2 cellular contexts compared by ENCODE assay signal in genomic region chr17:36088559-36089376, GRCh38.
TF ChIP-seq lines count a peak whose summit lies in the region.

No MANE protein-coding gene starts in this region.

TF ChIP-seq in A549, 52 proteins besides CTCF, POLR2A, EP300 and RAD21:
- TF ChIP-seq EHMT2 (IDR thresholded peaks at IDR 0.05; ENCODE audit: low read depth) (no peak), RARB (CRISPR knock-in tag; IDR thresholded peaks at IDR 0.05) (no peak), MYC (IDR thresholded peaks at IDR 0.05; ENCODE audit: borderline replicate concordance, low read length) (no peak), FOSB (CRISPR knock-in tag; IDR thresholded peaks at IDR 0.05) (no peak)

TF ChIP-seq in SK-N-SH, 30 proteins besides CTCF, POLR2A, EP300 and RAD21:
- TF ChIP-seq REST (IDR thresholded peaks at IDR 0.05; ENCODE audit: low read depth, low read length), result no peak
- no peak for TF ChIP-seq YY1 (IDR thresholded peaks at IDR 0.05; ENCODE audit: low read depth)
- no peak for TF ChIP-seq EZH2phosphoT487 (IDR thresholded peaks at IDR 0.05; ENCODE audit: borderline replicate concordance, low read depth)
- no peak for TF ChIP-seq NRF1 (IDR thresholded peaks at IDR 0.05; ENCODE audit: low read depth, low read length)
- no peak for TF ChIP-seq NFIC (IDR thresholded peaks at IDR 0.05; ENCODE audit: borderline replicate concordance)
- no peak for TF ChIP-seq JUND (IDR thresholded peaks at IDR 0.05)
- TF ChIP-seq RCOR1 (IDR thresholded peaks at IDR 0.05; ENCODE audit: low read length), result no peak
- TF ChIP-seq ELF1 (IDR thresholded peaks at IDR 0.05), result no peak
- no peak for TF ChIP-seq USF2 (IDR thresholded peaks at IDR 0.05; ENCODE audit: borderline replicate concordance, low read depth, low read length)
- no peak for TF ChIP-seq SMC3 (IDR thresholded peaks at IDR 0.05; ENCODE audit: low read depth, low read length)
- TF ChIP-seq TEAD4 (IDR thresholded peaks at IDR 0.05; ENCODE audit: borderline replicate concordance, insufficient read depth), result no peak
- TF ChIP-seq USF1 (IDR thresholded peaks at IDR 0.05; ENCODE audit: borderline replicate concordance, low read depth), result no peak
- TF ChIP-seq MEF2A (IDR thresholded peaks at IDR 0.05; ENCODE audit: borderline replicate concordance, low read depth), result no peak
- no peak for TF ChIP-seq FOXJ3 (CRISPR knock-in tag; IDR thresholded peaks at IDR 0.05)
TF ChIP-seq in SK-N-SH: peak in this region for 0.
